1 cellular context compared by ENCODE assay signal in genomic region chr11:68639322-68639721, GRCh38.
A peak's percentile ranks its signal among the peaks of the same experiment; 100 is the strongest.
TF ChIP-seq lines count a peak whose summit lies in the region.

No MANE protein-coding gene starts in this region.

TF ChIP-seq in WTC11, 78 proteins besides CTCF, POLR2A, EP300 and RAD21:
- TF ChIP-seq ZNF121 (CRISPR knock-in tag; IDR thresholded peaks at IDR 0.05), result peak; percentile 100
